Comparison of ENCODE assay signal across 17 cellular contexts in genomic region chr20:35437599-35437998, GRCh38. TPM values are rescaled to one million over a fixed set of nuclear protein-coding genes. Genes with fewer than 3 reads are reported as not detected.
A peak's percentile ranks its signal among the peaks of the same experiment; 100 is the strongest.
DNase-seq lines count a peak whose midpoint lies in the region; TF ChIP-seq lines count a peak whose summit lies in the region.
"Had no signal": no experiment of that assay in that cellular context is flagged by ENCODE, and none has a peak within 500 bp of the region (broad histone marks: within the 10 kb centered on the region; RNA-seq: fewer than 3 reads in every experiment).

No MANE protein-coding gene starts in this region.

- H4K91ac ChIP-seq in mesenchymal stem cell (ENCODE audit: low read length), result peak overlapping the region; percentile 65

- peak overlapping the region; percentile 24 to 42 for H3K4ac ChIP-seq in mesenchymal stem cell (ENCODE audit: low read depth in 1 of 2, low read length in 2 of 2)

- H3K79me1 ChIP-seq in mesenchymal stem cell (replicated peaks; ENCODE audit: low read length, poor library complexity, severe bottlenecking), result peaks cover 3% of the 10 kb centered on the region

- no peak for TF ChIP-seq POLR2A in erythroblast (IDR thresholded peaks at IDR 0.05; ENCODE audit: low read length)

- peaks cover 23% of the 10 kb centered on the region for H3K4me1 Mint-ChIP-seq in HFFc6 (ENCODE audit: low read depth)
- peaks cover 7% of the 10 kb centered on the region for H3K4me1 Mint-ChIP-seq in glutamatergic neuron (ENCODE audit: low read depth, unreplicated experiment)

- H2BK120ac ChIP-seq in mesenchymal stem cell (ENCODE audit: low read depth, low read length), result no peak overlapping the region

- peak overlapping the region; percentile 78; the same call in 1 of the 2 replicates for H3K4me3 Mint-ChIP-seq in HFFc6
- no peak overlapping the region for H3K4me3 Mint-ChIP-seq in glutamatergic neuron (ENCODE audit: unreplicated experiment)
- H3K4me3 Mint-ChIP-seq: CD14-positive monocyte; T-helper 2 cell treated with Interferon-gamma antibody and Interleukin-4, amounts not matched to agents 5 μg/mL and 100 μg/mL, for 36 hours had no signal

- H2BK15ac ChIP-seq in mesenchymal stem cell (ENCODE audit: low read depth, poor library complexity, severe bottlenecking), result peak overlapping the region; percentile 52

- 88% methylated on average over 8 of the region's 8 CpGs for WGBS in mesenchymal stem cell

- H2AK5ac ChIP-seq in mesenchymal stem cell (ENCODE audit: low read length, severe bottlenecking), result peak overlapping the region; percentile 96

- H3K14ac ChIP-seq in mesenchymal stem cell (ENCODE audit: low read length in 2 of 2), result peak overlapping the region in 1 of 2 experiments; percentile 14

- no peaks in the 10 kb centered on the region for H3K27me3 ChIP-seq in mesenchymal stem cell (ENCODE audit: control insufficient read depth in 1 of 2, insufficient read depth in 1 of 2, low read length in 2 of 2)
- H3K27me3 ChIP-seq in subcutaneous abdominal adipose tissue (ENCODE audit: control insufficient read depth in 5 of 5, insufficient read depth in 4 of 5, low read length in 5 of 5), result no peaks in the 10 kb centered on the region
- H3K27me3 ChIP-seq: MG63 had no signal

- H3K27ac Mint-ChIP-seq in HFFc6, result no peak overlapping the region
- H3K27ac Mint-ChIP-seq in glutamatergic neuron (ENCODE audit: unreplicated experiment), result no peak overlapping the region
- H3K27ac Mint-ChIP-seq: CD14-positive monocyte; T-helper 2 cell treated with Interferon-gamma antibody and Interleukin-4, amounts not matched to agents 5 μg/mL and 100 μg/mL, for 36 hours had no signal

- H3K4me3 ChIP-seq in coronary artery (peak overlapping the region; percentile 61), mesenchymal stem cell (ENCODE audit: insufficient read depth in 1 of 2, low read depth in 1 of 2, low read length in 2 of 2) (peak overlapping the region; percentile 49 to 75), subcutaneous abdominal adipose tissue (ENCODE audit: low read depth in 1 of 5, low read length in 5 of 5) (peak overlapping the region; percentile 42 to 58 (median 50))
- H3K4me3 ChIP-seq: MG63 had no signal

- no peak for DNase-seq in HFFc6
- DNase-seq in coronary artery (ENCODE audit: low spot score), result no peak
- no peak for DNase-seq in mesenchymal stem cell
- no peak for DNase-seq in glutamatergic neuron
- no peak for DNase-seq in NCI-H1694 treated with DMSO at 0.1 percent for 48 hours (lab: John Stamatoyannopoulos, UW)
- no peak for DNase-seq in erythroblast (lab: John Stamatoyannopoulos, UW)
- no peak for DNase-seq in GM13976 (ENCODE audit: low spot score)
- DNase-seq: activated CD4-positive, alpha-beta T cell treated with anti-CD3 and anti-CD28 coated beads, Interleukin-2, amount 50 U/mL, for 1 hour; activated T-cell treated with anti-CD3 and anti-CD28 coated beads, Interleukin-2, amount 50 U/mL, for 48 hours; MG63; NK-92 treated with Interleukin-12 subunit alpha and Interleukin-12 subunit beta, amount 100 ng/mL, for 24 hours; SIG-M5; trophoblast cell had no signal

- peak overlapping the region; percentile 67 for H4K8ac ChIP-seq in mesenchymal stem cell (ENCODE audit: low read length)

- no peak overlapping the region for H2AFZ ChIP-seq in mesenchymal stem cell (ENCODE audit: low read depth, low read length)

- H3K23ac ChIP-seq in mesenchymal stem cell (ENCODE audit: low read length in 2 of 2), result no peak overlapping the region

- H3K36me3 ChIP-seq in mesenchymal stem cell (ENCODE audit: control insufficient read depth in 1 of 2, insufficient read depth in 2 of 2, low read depth in 1 of 2, low read length in 2 of 2) (peaks cover 7 to 19% of the 10 kb centered on the region in 2 experiments), subcutaneous abdominal adipose tissue (ENCODE audit: control insufficient read depth in 5 of 5, insufficient read depth in 5 of 5, low read length in 5 of 5) (no peaks in the 10 kb centered on the region)
- H3K36me3 ChIP-seq: MG63, neutrophil had no signal

- H3K27me3 Mint-ChIP-seq in HFFc6 (ENCODE audit: insufficient read depth) (peaks cover 6% of the 10 kb centered on the region), glutamatergic neuron (ENCODE audit: unreplicated experiment) (peaks cover 6% of the 10 kb centered on the region)

- H3K9me3 Mint-ChIP-seq in HFFc6 (no peaks in the 10 kb centered on the region), glutamatergic neuron (ENCODE audit: unreplicated experiment) (no peaks in the 10 kb centered on the region)
- H3K9me3 Mint-ChIP-seq: CD14-positive monocyte; T-helper 2 cell treated with Interferon-gamma antibody and Interleukin-4, amounts not matched to agents 5 μg/mL and 100 μg/mL, for 36 hours had no signal

- in situ Hi-C loops in GM13976 (cut with MboI; ENCODE audit: low sequenced_read_pairs, unreplicated experiment), result no loop called here

- H3K4me1 ChIP-seq in mesenchymal stem cell (ENCODE audit: control insufficient read depth, insufficient read depth, low read depth, low read length) (peaks cover 37% of the 10 kb centered on the region), subcutaneous abdominal adipose tissue (ENCODE audit: control insufficient read depth in 5 of 5, insufficient read depth in 5 of 5, low read length in 5 of 5) (peaks cover 0 to 60% (median 35%) of the 10 kb centered on the region in 5 donors)

- H3K9ac ChIP-seq in mesenchymal stem cell (ENCODE audit: low read length) (peak overlapping the region; percentile 82), subcutaneous abdominal adipose tissue (ENCODE audit: low read length in 5 of 5) (peak overlapping the region in 4 of 5 donors; percentile 8 to 42 (median 22))

- TF ChIP-seq CTCF in HFFc6 (IDR thresholded peaks at IDR 0.05) (no peak), coronary artery (IDR thresholded peaks at IDR 0.05) (no peak), glutamatergic neuron (IDR thresholded peaks at IDR 0.05; ENCODE audit: partially characterized antibody, unreplicated experiment) (no peak), GM13976 (IDR thresholded peaks at IDR 0.05; ENCODE audit: borderline replicate concordance, control extremely low read depth, extremely low read depth, insufficient read depth, missing control alignments) (no peak)

- no peak overlapping the region for H3K18ac ChIP-seq in mesenchymal stem cell (ENCODE audit: low read depth in 1 of 2, low read length in 2 of 2)

- H3K36me3 Mint-ChIP-seq in HFFc6 (ENCODE audit: low read depth) (no peaks in the 10 kb centered on the region), glutamatergic neuron (ENCODE audit: unreplicated experiment) (no peaks in the 10 kb centered on the region)
- H3K36me3 Mint-ChIP-seq: CD14-positive monocyte had no signal

- H2BK12ac ChIP-seq in mesenchymal stem cell (ENCODE audit: low read length in 2 of 2), result no peak overlapping the region

- peak overlapping the region; percentile 27 to 76 for H3K27ac ChIP-seq in coronary artery
- H3K27ac ChIP-seq in mesenchymal stem cell (ENCODE audit: low read length, poor library complexity, severe bottlenecking), result peak overlapping the region; percentile 90
- no peak overlapping the region for H3K27ac ChIP-seq in subcutaneous abdominal adipose tissue (ENCODE audit: low read depth, low read length)
- H3K27ac ChIP-seq: neutrophil had no signal

- H3K4me2 ChIP-seq in mesenchymal stem cell (ENCODE audit: low read length, poor library complexity, severe bottlenecking), result peak overlapping the region; percentile 62

- H3K9me3 ChIP-seq in mesenchymal stem cell (ENCODE audit: control insufficient read depth, low read length) (no peaks in the 10 kb centered on the region), subcutaneous abdominal adipose tissue (ENCODE audit: control insufficient read depth in 5 of 5, low read length in 5 of 5) (no peaks in the 10 kb centered on the region)
- H3K9me3 ChIP-seq: MG63, neutrophil had no signal

- H2BK5ac ChIP-seq in mesenchymal stem cell (ENCODE audit: low read depth, low read length, poor library complexity, severe bottlenecking), result peak overlapping the region; percentile 91

RNA-seq across cellular contexts. Expression of gene GDF5, which starts 0.4 kb away (rescaled TPM):
- total RNA-seq in HFFc6 (2021; fragmentation: NEBNext Ultra II Directional; extraction: Animal tissue kit (Norgen Biotek cat#: 25700)), result under 1 TPM; 0.20 to 0.47 (median 0.35) TPM
- polyA plus RNA-seq in mesenchymal stem cell (2013, experiment 1 of 2), result 0.08 TPM
- 0.07 TPM for polyA plus RNA-seq in mesenchymal stem cell (2013, experiment 2 of 2)
- 0.15 TPM for total RNA-seq in glutamatergic neuron (ENCODE audit: unreplicated experiment)
- polyA plus RNA-seq: CD14-positive monocyte had no signal

RNA-seq across cellular contexts. Expression of gene CEP250, which starts 17.8 kb away (rescaled TPM):
- 10 to 100 TPM; 18.3 to 26.3 (median 22.9) TPM for total RNA-seq in HFFc6 (2021; fragmentation: NEBNext Ultra II Directional; extraction: Animal tissue kit (Norgen Biotek cat#: 25700))
- 8.5 TPM for polyA plus RNA-seq in mesenchymal stem cell (2013, experiment 1 of 2)
- 8.0 TPM for polyA plus RNA-seq in mesenchymal stem cell (2013, experiment 2 of 2)
- total RNA-seq in glutamatergic neuron (ENCODE audit: unreplicated experiment), result 39.4 TPM

RNA-seq across cellular contexts. Expression of gene UQCC1, which starts 25.8 kb away (rescaled TPM):
- total RNA-seq in HFFc6 (2021; fragmentation: NEBNext Ultra II Directional; extraction: Animal tissue kit (Norgen Biotek cat#: 25700)), result 10 to 100 TPM; 38.6 to 51.1 (median 46.1) TPM
- polyA plus RNA-seq in mesenchymal stem cell (2013, experiment 1 of 2), result 22.6 TPM
- 26.4 TPM for polyA plus RNA-seq in mesenchymal stem cell (2013, experiment 2 of 2)
- 46.0 TPM for total RNA-seq in glutamatergic neuron (ENCODE audit: unreplicated experiment)
